Comparison of ENCODE assay signal across 1 cellular context in the genomic region with DNA sequence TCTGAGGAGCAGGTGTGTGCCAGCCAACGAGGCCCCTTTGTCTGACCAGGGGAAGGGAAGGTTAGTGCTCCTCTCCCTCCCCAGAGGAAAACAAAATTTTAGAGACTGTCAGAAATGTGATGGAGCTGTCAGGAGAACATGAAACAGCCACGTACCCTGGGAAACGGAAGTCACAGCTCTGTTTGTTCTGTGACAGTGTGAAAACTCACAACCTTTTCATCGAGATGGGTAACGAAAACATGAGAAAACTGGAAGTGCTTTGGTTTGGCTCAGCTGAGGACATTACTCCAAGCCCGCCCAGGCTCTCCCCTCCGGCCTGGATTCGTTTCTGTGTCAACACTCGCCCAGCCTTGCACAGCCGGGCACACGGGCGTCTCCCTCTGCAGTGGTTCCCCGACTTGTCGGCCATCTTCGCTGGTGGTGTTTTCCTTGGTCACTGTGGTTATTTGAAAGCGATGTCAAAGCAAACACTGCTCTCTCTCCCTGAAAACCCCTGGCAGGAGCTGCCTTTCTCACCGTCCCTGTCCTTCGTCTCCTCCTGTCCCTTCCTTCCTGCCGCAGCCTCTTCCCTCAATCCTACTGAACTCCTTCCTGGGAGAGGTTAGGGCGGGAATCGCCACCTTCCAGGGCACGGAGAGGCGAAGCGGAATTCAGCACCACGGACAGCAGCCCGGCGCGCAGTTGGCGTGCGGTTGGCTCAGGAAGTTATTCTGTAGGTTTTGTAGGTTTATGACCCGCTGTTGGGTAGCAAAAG.
A peak's percentile ranks its signal among the peaks of the same experiment; 100 is the strongest.
TF ChIP-seq lines count a peak whose summit lies in the region.

No MANE protein-coding gene starts in this region.

TF ChIP-seq in HepG2, 621 proteins besides CTCF, POLR2A, EP300 and RAD21 (continued from another document and continues in another):
- TF ChIP-seq, protein P1, sequence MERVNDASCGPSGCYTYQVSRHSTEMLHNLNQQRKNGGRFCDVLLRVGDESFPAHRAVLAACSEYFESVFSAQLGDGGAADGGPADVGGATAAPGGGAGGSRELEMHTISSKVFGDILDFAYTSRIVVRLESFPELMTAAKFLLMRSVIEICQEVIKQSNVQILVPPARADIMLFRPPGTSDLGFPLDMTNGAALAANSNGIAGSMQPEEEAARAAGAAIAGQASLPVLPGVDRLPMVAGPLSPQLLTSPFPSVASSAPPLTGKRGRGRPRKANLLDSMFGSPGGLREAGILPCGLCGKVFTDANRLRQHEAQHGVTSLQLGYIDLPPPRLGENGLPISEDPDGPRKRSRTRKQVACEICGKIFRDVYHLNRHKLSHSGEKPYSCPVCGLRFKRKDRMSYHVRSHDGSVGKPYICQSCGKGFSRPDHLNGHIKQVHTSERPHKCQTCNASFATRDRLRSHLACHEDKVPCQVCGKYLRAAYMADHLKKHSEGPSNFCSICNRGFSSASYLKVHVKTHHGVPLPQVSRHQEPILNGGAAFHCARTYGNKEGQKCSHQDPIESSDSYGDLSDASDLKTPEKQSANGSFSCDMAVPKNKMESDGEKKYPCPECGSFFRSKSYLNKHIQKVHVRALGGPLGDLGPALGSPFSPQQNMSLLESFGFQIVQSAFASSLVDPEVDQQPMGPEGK (CRISPR knock-in tag; IDR thresholded peaks at IDR 0.05) = 0 out of 2 replicates have a peak, but pooled peaks have one; percentile 36
- TF ChIP-seq ZNF34 (CRISPR knock-in tag; IDR thresholded peaks at IDR 0.05; ENCODE audit: borderline replicate concordance) = no peak
- TF ChIP-seq, protein P2, sequence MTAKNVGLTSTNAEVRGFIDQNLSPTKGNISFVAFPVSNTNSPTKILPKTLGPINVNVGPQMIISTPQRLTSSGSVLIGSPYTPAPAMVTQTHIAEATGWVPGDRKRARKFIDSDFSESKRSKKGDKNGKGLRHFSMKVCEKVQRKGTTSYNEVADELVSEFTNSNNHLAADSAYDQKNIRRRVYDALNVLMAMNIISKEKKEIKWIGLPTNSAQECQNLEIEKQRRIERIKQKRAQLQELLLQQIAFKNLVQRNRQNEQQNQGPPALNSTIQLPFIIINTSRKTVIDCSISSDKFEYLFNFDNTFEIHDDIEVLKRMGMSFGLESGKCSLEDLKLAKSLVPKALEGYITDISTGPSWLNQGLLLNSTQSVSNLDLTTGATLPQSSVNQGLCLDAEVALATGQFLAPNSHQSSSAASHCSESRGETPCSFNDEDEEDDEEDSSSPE (CRISPR knock-in tag; IDR thresholded peaks at IDR 0.05) = 0 out of 2 replicates have a peak, but pooled peaks have one; percentile 40
- TF ChIP-seq HMGA1 (CRISPR knock-in tag; conservative IDR thresholded peaks at IDR 0.05) = no peak
- no peak for TF ChIP-seq HNRNPUL1 (IDR thresholded peaks at IDR 0.05; ENCODE audit: low read depth, low read length)
- TF ChIP-seq NFIC (IDR thresholded peaks at IDR 0.05; ENCODE audit: low read length) = no peak
- no peak for TF ChIP-seq MZF1 (CRISPR knock-in tag; IDR thresholded peaks at IDR 0.05; ENCODE audit: borderline replicate concordance)
- TF ChIP-seq FIP1L1 (IDR thresholded peaks at IDR 0.05; ENCODE audit: borderline replicate concordance, insufficient read depth, low read depth, low read length) = no peak
- TF ChIP-seq, protein P3, sequence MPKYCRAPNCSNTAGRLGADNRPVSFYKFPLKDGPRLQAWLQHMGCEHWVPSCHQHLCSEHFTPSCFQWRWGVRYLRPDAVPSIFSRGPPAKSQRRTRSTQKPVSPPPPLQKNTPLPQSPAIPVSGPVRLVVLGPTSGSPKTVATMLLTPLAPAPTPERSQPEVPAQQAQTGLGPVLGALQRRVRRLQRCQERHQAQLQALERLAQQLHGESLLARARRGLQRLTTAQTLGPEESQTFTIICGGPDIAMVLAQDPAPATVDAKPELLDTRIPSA (CRISPR knock-in tag; IDR thresholded peaks at IDR 0.05; ENCODE audit: borderline replicate concordance) = no peak
- TF ChIP-seq RBAK (CRISPR knock-in tag; IDR thresholded peaks at IDR 0.05) = no peak
- TF ChIP-seq XRCC5 (optimal IDR thresholded peaks at IDR 0.05; ENCODE audit: low read length) = peak; percentile 72
- TF ChIP-seq NCOA2 (CRISPR knock-in tag; IDR thresholded peaks at IDR 0.05) = peak; percentile 54
- peak; percentile 66 for TF ChIP-seq GATAD1 (CRISPR knock-in tag; IDR thresholded peaks at IDR 0.05)
- TF ChIP-seq ZNF552 (CRISPR knock-in tag; IDR thresholded peaks at IDR 0.05; ENCODE audit: borderline replicate concordance) = peak; percentile 65; the same call in 1 of the 2 replicates
- TF ChIP-seq, protein P4, sequence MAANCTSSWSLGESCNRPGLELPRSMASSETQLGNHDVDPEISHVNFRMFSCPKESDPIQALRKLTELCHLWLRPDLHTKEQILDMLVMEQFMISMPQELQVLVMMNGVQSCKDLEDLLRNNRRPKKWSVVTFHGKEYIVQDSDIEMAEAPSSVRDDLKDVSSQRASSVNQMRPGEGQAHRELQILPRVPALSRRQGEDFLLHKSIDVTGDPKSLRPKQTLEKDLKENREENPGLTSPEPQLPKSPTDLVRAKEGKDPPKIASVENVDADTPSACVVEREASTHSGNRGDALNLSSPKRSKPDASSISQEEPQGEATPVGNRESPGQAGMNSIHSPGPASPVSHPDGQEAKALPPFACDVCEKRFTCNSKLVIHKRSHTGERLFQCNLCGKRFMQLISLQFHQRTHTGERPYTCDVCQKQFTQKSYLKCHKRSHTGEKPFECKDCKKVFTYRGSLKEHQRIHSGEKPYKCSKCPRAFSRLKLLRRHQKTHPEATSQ (CRISPR knock-in tag; IDR thresholded peaks at IDR 0.05; ENCODE audit: borderline replicate concordance) = no peak
- TF ChIP-seq FLYWCH1 (CRISPR knock-in tag; IDR thresholded peaks at IDR 0.05) = no peak
- TF ChIP-seq NPAS2 (CRISPR knock-in tag; IDR thresholded peaks at IDR 0.05; ENCODE audit: borderline replicate concordance) = no peak
- TF ChIP-seq, protein P5, sequence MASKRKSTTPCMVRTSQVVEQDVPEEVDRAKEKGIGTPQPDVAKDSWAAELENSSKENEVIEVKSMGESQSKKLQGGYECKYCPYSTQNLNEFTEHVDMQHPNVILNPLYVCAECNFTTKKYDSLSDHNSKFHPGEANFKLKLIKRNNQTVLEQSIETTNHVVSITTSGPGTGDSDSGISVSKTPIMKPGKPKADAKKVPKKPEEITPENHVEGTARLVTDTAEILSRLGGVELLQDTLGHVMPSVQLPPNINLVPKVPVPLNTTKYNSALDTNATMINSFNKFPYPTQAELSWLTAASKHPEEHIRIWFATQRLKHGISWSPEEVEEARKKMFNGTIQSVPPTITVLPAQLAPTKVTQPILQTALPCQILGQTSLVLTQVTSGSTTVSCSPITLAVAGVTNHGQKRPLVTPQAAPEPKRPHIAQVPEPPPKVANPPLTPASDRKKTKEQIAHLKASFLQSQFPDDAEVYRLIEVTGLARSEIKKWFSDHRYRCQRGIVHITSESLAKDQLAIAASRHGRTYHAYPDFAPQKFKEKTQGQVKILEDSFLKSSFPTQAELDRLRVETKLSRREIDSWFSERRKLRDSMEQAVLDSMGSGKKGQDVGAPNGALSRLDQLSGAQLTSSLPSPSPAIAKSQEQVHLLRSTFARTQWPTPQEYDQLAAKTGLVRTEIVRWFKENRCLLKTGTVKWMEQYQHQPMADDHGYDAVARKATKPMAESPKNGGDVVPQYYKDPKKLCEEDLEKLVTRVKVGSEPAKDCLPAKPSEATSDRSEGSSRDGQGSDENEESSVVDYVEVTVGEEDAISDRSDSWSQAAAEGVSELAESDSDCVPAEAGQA (IDR thresholded peaks at IDR 0.05; ENCODE audit: low read depth) = no peak
- TF ChIP-seq, protein P5 (CRISPR knock-in tag; IDR thresholded peaks at IDR 0.05; ENCODE audit: borderline replicate concordance) = peak; percentile 88
- no peak for TF ChIP-seq ZSCAN22 (CRISPR knock-in tag; IDR thresholded peaks at IDR 0.05)
- TF ChIP-seq ZNF660 (CRISPR knock-in tag; IDR thresholded peaks at IDR 0.05; ENCODE audit: borderline replicate concordance, low read depth) = no peak
- TF ChIP-seq, protein P6, sequence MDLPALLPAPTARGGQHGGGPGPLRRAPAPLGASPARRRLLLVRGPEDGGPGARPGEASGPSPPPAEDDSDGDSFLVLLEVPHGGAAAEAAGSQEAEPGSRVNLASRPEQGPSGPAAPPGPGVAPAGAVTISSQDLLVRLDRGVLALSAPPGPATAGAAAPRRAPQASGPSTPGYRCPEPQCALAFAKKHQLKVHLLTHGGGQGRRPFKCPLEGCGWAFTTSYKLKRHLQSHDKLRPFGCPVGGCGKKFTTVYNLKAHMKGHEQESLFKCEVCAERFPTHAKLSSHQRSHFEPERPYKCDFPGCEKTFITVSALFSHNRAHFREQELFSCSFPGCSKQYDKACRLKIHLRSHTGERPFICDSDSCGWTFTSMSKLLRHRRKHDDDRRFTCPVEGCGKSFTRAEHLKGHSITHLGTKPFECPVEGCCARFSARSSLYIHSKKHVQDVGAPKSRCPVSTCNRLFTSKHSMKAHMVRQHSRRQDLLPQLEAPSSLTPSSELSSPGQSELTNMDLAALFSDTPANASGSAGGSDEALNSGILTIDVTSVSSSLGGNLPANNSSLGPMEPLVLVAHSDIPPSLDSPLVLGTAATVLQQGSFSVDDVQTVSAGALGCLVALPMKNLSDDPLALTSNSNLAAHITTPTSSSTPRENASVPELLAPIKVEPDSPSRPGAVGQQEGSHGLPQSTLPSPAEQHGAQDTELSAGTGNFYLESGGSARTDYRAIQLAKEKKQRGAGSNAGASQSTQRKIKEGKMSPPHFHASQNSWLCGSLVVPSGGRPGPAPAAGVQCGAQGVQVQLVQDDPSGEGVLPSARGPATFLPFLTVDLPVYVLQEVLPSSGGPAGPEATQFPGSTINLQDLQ (CRISPR knock-in tag; IDR thresholded peaks at IDR 0.05) = no peak; the same call in 1 of the 2 replicates
- TF ChIP-seq ZMYM2 (CRISPR knock-in tag; IDR thresholded peaks at IDR 0.05) = no peak
- no peak for TF ChIP-seq RFX5 (IDR thresholded peaks at IDR 0.05; ENCODE audit: low read depth, low read length)
- TF ChIP-seq PAX8 (CRISPR knock-in tag; IDR thresholded peaks at IDR 0.05; ENCODE audit: borderline replicate concordance) = no peak
- no peak for TF ChIP-seq ZNF782 (CRISPR knock-in tag; IDR thresholded peaks at IDR 0.05; ENCODE audit: borderline replicate concordance)
- TF ChIP-seq, protein P7, sequence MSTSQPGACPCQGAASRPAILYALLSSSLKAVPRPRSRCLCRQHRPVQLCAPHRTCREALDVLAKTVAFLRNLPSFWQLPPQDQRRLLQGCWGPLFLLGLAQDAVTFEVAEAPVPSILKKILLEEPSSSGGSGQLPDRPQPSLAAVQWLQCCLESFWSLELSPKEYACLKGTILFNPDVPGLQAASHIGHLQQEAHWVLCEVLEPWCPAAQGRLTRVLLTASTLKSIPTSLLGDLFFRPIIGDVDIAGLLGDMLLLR (CRISPR knock-in tag; IDR thresholded peaks at IDR 0.05) = no peak
- TF ChIP-seq HOXD1 (CRISPR knock-in tag; IDR thresholded peaks at IDR 0.05) = peak; percentile 69; the same call in 1 of the 2 replicates
- TF ChIP-seq, protein P8, sequence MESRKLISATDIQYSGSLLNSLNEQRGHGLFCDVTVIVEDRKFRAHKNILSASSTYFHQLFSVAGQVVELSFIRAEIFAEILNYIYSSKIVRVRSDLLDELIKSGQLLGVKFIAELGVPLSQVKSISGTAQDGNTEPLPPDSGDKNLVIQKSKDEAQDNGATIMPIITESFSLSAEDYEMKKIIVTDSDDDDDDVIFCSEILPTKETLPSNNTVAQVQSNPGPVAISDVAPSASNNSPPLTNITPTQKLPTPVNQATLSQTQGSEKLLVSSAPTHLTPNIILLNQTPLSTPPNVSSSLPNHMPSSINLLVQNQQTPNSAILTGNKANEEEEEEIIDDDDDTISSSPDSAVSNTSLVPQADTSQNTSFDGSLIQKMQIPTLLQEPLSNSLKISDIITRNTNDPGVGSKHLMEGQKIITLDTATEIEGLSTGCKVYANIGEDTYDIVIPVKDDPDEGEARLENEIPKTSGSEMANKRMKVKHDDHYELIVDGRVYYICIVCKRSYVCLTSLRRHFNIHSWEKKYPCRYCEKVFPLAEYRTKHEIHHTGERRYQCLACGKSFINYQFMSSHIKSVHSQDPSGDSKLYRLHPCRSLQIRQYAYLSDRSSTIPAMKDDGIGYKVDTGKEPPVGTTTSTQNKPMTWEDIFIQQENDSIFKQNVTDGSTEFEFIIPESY (CRISPR knock-in tag; IDR thresholded peaks at IDR 0.05) = no peak
- TF ChIP-seq, protein P9, sequence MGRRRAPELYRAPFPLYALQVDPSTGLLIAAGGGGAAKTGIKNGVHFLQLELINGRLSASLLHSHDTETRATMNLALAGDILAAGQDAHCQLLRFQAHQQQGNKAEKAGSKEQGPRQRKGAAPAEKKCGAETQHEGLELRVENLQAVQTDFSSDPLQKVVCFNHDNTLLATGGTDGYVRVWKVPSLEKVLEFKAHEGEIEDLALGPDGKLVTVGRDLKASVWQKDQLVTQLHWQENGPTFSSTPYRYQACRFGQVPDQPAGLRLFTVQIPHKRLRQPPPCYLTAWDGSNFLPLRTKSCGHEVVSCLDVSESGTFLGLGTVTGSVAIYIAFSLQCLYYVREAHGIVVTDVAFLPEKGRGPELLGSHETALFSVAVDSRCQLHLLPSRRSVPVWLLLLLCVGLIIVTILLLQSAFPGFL (CRISPR knock-in tag; IDR thresholded peaks at IDR 0.05) = peak; percentile 91; the same call in 1 of the 2 replicates
- TF ChIP-seq, protein P10, sequence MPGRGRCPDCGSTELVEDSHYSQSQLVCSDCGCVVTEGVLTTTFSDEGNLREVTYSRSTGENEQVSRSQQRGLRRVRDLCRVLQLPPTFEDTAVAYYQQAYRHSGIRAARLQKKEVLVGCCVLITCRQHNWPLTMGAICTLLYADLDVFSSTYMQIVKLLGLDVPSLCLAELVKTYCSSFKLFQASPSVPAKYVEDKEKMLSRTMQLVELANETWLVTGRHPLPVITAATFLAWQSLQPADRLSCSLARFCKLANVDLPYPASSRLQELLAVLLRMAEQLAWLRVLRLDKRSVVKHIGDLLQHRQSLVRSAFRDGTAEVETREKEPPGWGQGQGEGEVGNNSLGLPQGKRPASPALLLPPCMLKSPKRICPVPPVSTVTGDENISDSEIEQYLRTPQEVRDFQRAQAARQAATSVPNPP (CRISPR knock-in tag; IDR thresholded peaks at IDR 0.05) = no peak
- TF ChIP-seq, protein P11, sequence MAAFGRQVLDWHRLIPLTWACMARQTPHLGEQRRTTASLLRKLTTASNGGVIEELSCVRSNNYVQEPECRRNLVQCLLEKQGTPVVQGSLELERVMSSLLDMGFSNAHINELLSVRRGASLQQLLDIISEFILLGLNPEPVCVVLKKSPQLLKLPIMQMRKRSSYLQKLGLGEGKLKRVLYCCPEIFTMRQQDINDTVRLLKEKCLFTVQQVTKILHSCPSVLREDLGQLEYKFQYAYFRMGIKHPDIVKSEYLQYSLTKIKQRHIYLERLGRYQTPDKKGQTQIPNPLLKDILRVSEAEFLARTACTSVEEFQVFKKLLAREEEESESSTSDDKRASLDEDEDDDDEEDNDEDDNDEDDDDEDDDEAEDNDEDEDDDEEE (CRISPR knock-in tag; IDR thresholded peaks at IDR 0.05) = peak; percentile 89
